Comparison of ENCODE assay signal across 1 cellular context in genomic region chr18:2906522-2907458, GRCh38.
A peak's percentile ranks its signal among the peaks of the same experiment; 100 is the strongest.
TF ChIP-seq lines count a peak whose summit lies in the region.

No MANE protein-coding gene starts in this region.

TF ChIP-seq in HepG2, 621 proteins besides CTCF, POLR2A, EP300 and RAD21 (continued from another document):
- TF ChIP-seq ZNF710 (CRISPR knock-in tag; IDR thresholded peaks at IDR 0.05; ENCODE audit: borderline replicate concordance), result no peak
- TF ChIP-seq ZBTB1 (CRISPR knock-in tag; IDR thresholded peaks at IDR 0.05; ENCODE audit: borderline replicate concordance), result no peak
- no peak for TF ChIP-seq CERS6 (CRISPR knock-in tag; IDR thresholded peaks at IDR 0.05)
- peak; percentile 52; the same call in 1 of the 2 replicates for TF ChIP-seq ZBTB2 (CRISPR knock-in tag; IDR thresholded peaks at IDR 0.05; ENCODE audit: low read depth)
- no peak for TF ChIP-seq SRF (IDR thresholded peaks at IDR 0.05; ENCODE audit: low read depth, low read length)
- no peak for TF ChIP-seq RBM39 (IDR thresholded peaks at IDR 0.05; ENCODE audit: low read depth, low read length, poor library complexity, severe bottlenecking)
- TF ChIP-seq BCL6 (CRISPR knock-in tag; IDR thresholded peaks at IDR 0.05), result no peak
- TF ChIP-seq ZNF513 (CRISPR knock-in tag; conservative IDR thresholded peaks at IDR 0.05), result no peak
- no peak for TF ChIP-seq ZNF619 (CRISPR knock-in tag; IDR thresholded peaks at IDR 0.05)
- TF ChIP-seq SIN3B (IDR thresholded peaks at IDR 0.05; ENCODE audit: low read length), result no peak
- no peak for TF ChIP-seq RELA (CRISPR knock-in tag; IDR thresholded peaks at IDR 0.05)
TF ChIP-seq in HepG2: peak in this region for 53.
